ENCODE assay signal across 24 cellular contexts in the genomic region with DNA sequence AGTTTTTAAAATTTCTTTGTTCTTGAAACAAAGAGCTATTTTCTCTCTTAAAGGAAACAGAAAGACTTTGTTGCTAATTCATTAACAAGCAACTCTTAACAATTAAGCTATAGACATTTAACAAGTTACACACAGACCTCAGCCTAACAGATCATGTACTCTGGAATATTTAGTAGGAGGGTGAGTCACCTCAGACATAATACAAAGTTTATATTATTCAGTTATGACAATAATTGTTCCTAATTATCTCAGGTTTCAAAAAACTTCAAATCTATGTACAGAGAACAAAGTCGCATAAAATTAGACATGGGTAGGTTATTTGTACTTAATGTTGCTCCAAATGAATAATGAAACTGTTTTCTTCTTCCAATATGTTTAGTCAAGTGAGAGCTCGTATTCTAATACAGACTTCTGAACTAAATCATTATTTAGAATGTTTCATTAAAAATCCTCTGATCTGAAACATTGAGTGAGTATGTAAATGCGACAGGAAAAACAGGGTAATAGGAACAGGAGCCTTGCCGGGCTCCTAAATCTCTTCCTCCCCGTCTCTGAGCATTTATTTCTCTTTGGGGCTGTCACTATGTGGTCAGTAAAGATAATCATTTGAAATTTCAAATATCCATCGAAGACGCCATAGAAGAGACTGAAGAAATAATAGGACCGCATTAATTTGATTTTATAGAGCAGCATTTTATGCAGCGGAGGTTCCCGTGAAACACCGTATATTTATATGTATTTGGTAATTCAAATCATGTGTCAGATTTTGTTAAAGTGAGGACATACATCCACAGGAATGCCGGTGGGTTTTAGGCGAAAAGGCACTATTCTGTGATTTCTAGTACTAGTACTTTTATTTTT. TPM values are rescaled to one million over a fixed set of nuclear protein-coding genes. Genes with fewer than 3 reads are reported as not detected.
A peak's percentile ranks its signal among the peaks of the same experiment; 100 is the strongest.
DNase-seq lines count a peak whose midpoint lies in the region; ATAC-seq, FAIRE-seq and TF ChIP-seq lines count a peak whose summit lies in the region.
"Had no signal": no experiment of that assay in that cellular context is flagged by ENCODE, and none has a peak within 500 bp of the region (broad histone marks: within the 10 kb centered on the region; RNA-seq: fewer than 3 reads in every experiment).

No MANE protein-coding gene starts in this region.

- no peak for FAIRE-seq in bronchial epithelial cell (lab: Jason Lieb, UNC)
- FAIRE-seq: A549, GM12891, HTR-8/SVneo, K562 had no signal

- no peak overlapping the region for H3K9ac ChIP-seq in smooth muscle cell (ENCODE audit: low read depth)
- H3K9ac ChIP-seq: BLaER1 had no signal

- no peaks in the 10 kb centered on the region for H4K20me1 ChIP-seq in smooth muscle cell (ENCODE audit: low read depth)
- H4K20me1 ChIP-seq: BLaER1 had no signal

- WGBS in smooth muscle cell (ENCODE audit: low lambda C conversion rate) = 91% methylated on average over 13 of the region's 13 CpGs

- no peak overlapping the region for H2AFZ ChIP-seq in smooth muscle cell (ENCODE audit: low read depth)

- H3K36me3 ChIP-seq in bronchial epithelial cell (ENCODE audit: control insufficient read depth, insufficient read depth, low read length) = no peaks in the 10 kb centered on the region
- H3K36me3 ChIP-seq in smooth muscle cell (ENCODE audit: low read depth) = no peaks in the 10 kb centered on the region
- H3K36me3 ChIP-seq: BLaER1 had no signal

- H3K27ac ChIP-seq in smooth muscle cell (ENCODE audit: low read depth) = no peak overlapping the region
- H3K27ac ChIP-seq: 22Rv1, A549, BLaER1 had no signal

- no peaks in the 10 kb centered on the region for H3K9me3 ChIP-seq in smooth muscle cell (replicated peaks; ENCODE audit: low read depth)
- H3K9me3 ChIP-seq: A549 had no signal

- no peaks in the 10 kb centered on the region for H3F3A ChIP-seq in smooth muscle cell (ENCODE audit: low read depth)

- H3K79me2 ChIP-seq in smooth muscle cell (ENCODE audit: low read depth) = no peaks in the 10 kb centered on the region

- peaks cover 3% of the 10 kb centered on the region for H3K27me3 ChIP-seq in bronchial epithelial cell (ENCODE audit: control insufficient read depth, insufficient read depth, low read length)
- peaks cover 78% of the 10 kb centered on the region for H3K27me3 ChIP-seq in smooth muscle cell (ENCODE audit: low read depth)

- peak overlapping the region; percentile 56 for H3K4me2 ChIP-seq in smooth muscle cell
- H3K4me2 ChIP-seq: A549, BLaER1 had no signal

- TF ChIP-seq CTCF in bronchial epithelial cell (IDR thresholded peaks at IDR 0.05; ENCODE audit: insufficient read depth, low read length, severe bottlenecking) = no peak
- TF ChIP-seq CTCF in smooth muscle cell (IDR thresholded peaks at IDR 0.05; ENCODE audit: borderline replicate concordance, insufficient read depth, poor library complexity, severe bottlenecking) = no peak

- DNase-seq in NCI-H1105 (lab: John Stamatoyannopoulos, UW) (peak; percentile 3), NCI-H1105 treated with DMSO at 0.1 percent for 48 hours (lab: John Stamatoyannopoulos, UW) (no peak), bronchial epithelial cell (ENCODE audit: low read depth) (peak; percentile 29), smooth muscle cell (lab: John Stamatoyannopoulos, UW; ENCODE audit: unreplicated experiment) (no peak), iPS-NIHi11 (ENCODE audit: low spot score) (no peak)
- DNase-seq: CD4-positive, alpha-beta memory T cell; DMS53; DND-41; EL; GOT3; H7; IMR-90 had no signal

- no peak for ATAC-seq in GM18870 (IDR thresholded peaks at IDR 0.05; ENCODE audit: unreplicated experiment)
- no peak for ATAC-seq in GM21526 (IDR thresholded peaks at IDR 0.05; ENCODE audit: low FRiP score, unreplicated experiment)
- ATAC-seq: A549, HCT116, K562 had no signal

- H3K4me3 ChIP-seq in bronchial epithelial cell (ENCODE audit: low read depth, low read length) (no peak overlapping the region), smooth muscle cell (no peak overlapping the region)
- H3K4me3 ChIP-seq: A549, BLaER1, K562 had no signal

- H3K4me1 ChIP-seq in smooth muscle cell (ENCODE audit: low read depth) = peaks cover 4% of the 10 kb centered on the region
- H3K4me1 ChIP-seq: A549, BLaER1 had no signal

RNA-seq across cellular contexts. Expression of gene BARX2, which starts 8.7 kb away (rescaled TPM):
- total RNA-seq in bronchial epithelial cell (2.9 and 8.1 TPM in 2 replicates), smooth muscle cell (2.2 and 4.8 TPM in 2 replicates)
- 1.2 and 3.2 TPM in 2 replicates for polyA plus RNA-seq in smooth muscle cell
- total RNA-seq: CD4-positive, alpha-beta memory T cell; G401; H7; IMR-90; K562 had no signal
- polyA plus RNA-seq: A549; AG04450; CD14-positive monocyte; CD4-positive, alpha-beta memory T cell; IMR-90; K562 had no signal

Comparison
In these comparisons a context has a peak if more than half of its experiments do, and no peak if none do; other contexts are left out.
1. DNase-seq: peak in NCI-H1105 (single experiment) and bronchial epithelial cell (single experiment); none in NCI-H1105 treated with DMSO at 0.1 percent for 48 hours (single experiment), smooth muscle cell (single experiment) and iPS-NIHi11 (single experiment).